In the genomic region with DNA sequence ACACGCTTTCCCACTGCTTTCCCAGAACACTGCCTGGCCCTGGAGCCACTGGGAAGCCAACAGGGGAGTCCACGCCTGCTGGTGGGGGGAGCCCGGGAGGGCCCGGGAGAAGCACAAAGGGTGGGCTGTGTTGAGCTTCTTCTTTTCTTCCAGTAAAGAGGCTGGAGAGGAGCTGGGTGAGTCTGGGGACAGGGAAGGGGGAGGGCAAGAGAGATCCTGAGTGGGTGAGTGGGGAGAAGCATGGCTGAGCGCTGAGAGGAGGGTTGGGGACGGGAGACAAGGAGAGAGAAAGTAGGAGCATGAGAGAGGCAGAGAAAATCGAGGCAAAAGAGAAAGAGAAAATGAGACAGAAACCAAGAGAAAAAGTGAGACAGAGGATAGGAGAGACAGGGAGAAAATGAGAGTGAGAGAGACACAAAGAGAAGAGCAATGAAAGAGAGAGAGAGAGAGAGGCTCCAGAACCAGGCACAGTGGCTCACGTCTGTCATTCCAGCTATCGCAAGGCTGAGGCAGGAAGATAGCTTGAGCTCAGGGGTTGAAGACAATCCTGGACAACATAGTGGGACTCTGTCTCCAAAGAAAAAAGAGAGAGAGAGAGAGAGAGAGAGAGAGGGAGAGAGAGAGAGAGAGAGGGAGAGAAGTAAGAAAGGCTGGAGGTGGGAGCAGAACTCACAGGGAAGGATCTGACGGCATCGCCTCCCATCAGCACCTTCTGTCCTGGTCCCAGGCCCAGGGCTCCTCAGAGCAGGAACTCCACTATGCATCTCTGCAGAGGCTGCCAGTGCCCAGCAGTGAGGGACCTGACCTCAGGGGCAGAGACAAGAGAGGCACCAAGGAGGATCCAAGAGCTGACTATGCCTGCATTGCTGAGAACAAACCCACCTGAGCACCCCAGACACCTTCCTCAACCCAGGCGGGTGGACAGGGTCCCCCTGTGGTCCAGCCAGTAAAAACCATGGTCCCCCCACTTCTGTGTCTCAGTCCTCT, we compare ENCODE assay signal across 1 cellular context.
TF ChIP-seq lines count a peak whose summit lies in the region.

No MANE protein-coding gene starts in this region.

TF ChIP-seq in GM23338, 12 proteins besides CTCF, POLR2A, EP300 and RAD21:
- no peak for TF ChIP-seq ZNF114 (CRISPR knock-in tag; IDR thresholded peaks at IDR 0.05)
- TF ChIP-seq, protein P1, sequence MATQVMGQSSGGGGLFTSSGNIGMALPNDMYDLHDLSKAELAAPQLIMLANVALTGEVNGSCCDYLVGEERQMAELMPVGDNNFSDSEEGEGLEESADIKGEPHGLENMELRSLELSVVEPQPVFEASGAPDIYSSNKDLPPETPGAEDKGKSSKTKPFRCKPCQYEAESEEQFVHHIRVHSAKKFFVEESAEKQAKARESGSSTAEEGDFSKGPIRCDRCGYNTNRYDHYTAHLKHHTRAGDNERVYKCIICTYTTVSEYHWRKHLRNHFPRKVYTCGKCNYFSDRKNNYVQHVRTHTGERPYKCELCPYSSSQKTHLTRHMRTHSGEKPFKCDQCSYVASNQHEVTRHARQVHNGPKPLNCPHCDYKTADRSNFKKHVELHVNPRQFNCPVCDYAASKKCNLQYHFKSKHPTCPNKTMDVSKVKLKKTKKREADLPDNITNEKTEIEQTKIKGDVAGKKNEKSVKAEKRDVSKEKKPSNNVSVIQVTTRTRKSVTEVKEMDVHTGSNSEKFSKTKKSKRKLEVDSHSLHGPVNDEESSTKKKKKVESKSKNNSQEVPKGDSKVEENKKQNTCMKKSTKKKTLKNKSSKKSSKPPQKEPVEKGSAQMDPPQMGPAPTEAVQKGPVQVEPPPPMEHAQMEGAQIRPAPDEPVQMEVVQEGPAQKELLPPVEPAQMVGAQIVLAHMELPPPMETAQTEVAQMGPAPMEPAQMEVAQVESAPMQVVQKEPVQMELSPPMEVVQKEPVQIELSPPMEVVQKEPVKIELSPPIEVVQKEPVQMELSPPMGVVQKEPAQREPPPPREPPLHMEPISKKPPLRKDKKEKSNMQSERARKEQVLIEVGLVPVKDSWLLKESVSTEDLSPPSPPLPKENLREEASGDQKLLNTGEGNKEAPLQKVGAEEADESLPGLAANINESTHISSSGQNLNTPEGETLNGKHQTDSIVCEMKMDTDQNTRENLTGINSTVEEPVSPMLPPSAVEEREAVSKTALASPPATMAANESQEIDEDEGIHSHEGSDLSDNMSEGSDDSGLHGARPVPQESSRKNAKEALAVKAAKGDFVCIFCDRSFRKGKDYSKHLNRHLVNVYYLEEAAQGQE (IDR thresholded peaks at IDR 0.05; ENCODE audit: unreplicated experiment) = no peak
- no peak for TF ChIP-seq CREB1 (CRISPR knock-in tag; IDR thresholded peaks at IDR 0.05; ENCODE audit: low read depth)
- TF ChIP-seq ZNF331 (CRISPR knock-in tag; IDR thresholded peaks at IDR 0.05; ENCODE audit: low read depth) = no peak
- no peak for TF ChIP-seq POLR2AphosphoS5 (IDR thresholded peaks at IDR 0.05; ENCODE audit: low read depth)
- no peak for TF ChIP-seq EZH2 (IDR thresholded peaks at IDR 0.05; ENCODE audit: low read depth, unreplicated experiment)
- TF ChIP-seq STAT1 (IDR thresholded peaks at IDR 0.05; ENCODE audit: unreplicated experiment) = no peak
TF ChIP-seq in GM23338: peak in this region for 0.
